In genomic region chr14:80483331-80483730, GRCh38 we compare ENCODE assay signal across 31 cellular contexts.
"Had no signal": no experiment of that assay in that cellular context is flagged by ENCODE, and none has a peak within 500 bp of the region (broad histone marks: within the 10 kb centered on the region; RNA-seq: fewer than 3 reads in every experiment).

No MANE protein-coding gene starts in this region.

- H3K27me3 ChIP-seq: neutrophil, ovary, right lobe of liver, sigmoid colon, stomach, thyroid gland, tibial nerve, upper lobe of left lung, vagina had no signal

- H3K27ac Mint-ChIP-seq: naive thymus-derived CD8-positive, alpha-beta T cell; natural killer cell treated with Interleukin-12 subunit alpha and Interleukin-12 subunit beta and Interleukin-15 and Interleukin-18, amount 100 ng/mL, for 72 hours; nephron progenitor cell; progenitor cell of endocrine pancreas; stimulated activated effector memory CD8-positive, alpha-beta T cell treated with anti-CD3 and anti-CD28 coated beads, Interleukin-12 subunit alpha, Interleukin-12 subunit beta, amount 100 ng/mL, for 72 hours; stimulated activated naive B cell treated with anti-CD40 and anti-IgM and Interleukin-4, amounts not matched to agents 10 μg/mL and 1 μg/mL and 100 μg/mL, for 72 hours; stimulated activated naive CD8-positive, alpha-beta T cell treated with anti-CD3 and anti-CD28 coated beads, Interleukin-15, Interleukin-2, amounts not matched to agents 100 ng/mL and 50 ng/mL, for 24 hours had no signal

- H3K36me3 ChIP-seq: neutrophil, ovary, right lobe of liver, sigmoid colon, stomach, thoracic aorta, thyroid gland, tibial nerve, upper lobe of left lung, vagina had no signal

- H3K27me3 Mint-ChIP-seq: naive thymus-derived CD8-positive, alpha-beta T cell; natural killer cell treated with Interleukin-12 subunit alpha and Interleukin-12 subunit beta and Interleukin-15 and Interleukin-18, amount 100 ng/mL, for 72 hours; stimulated activated naive B cell treated with anti-CD40 and anti-IgM and Interleukin-4, amounts not matched to agents 10 μg/mL and 1 μg/mL and 100 μg/mL, for 72 hours; stimulated activated naive CD8-positive, alpha-beta T cell treated with anti-CD3 and anti-CD28 coated beads, Interleukin-15, Interleukin-2, amounts not matched to agents 100 ng/mL and 50 ng/mL, for 24 hours had no signal

- H3K4me1 Mint-ChIP-seq: naive thymus-derived CD8-positive, alpha-beta T cell; nephron progenitor cell; neural crest cell; stimulated activated effector memory CD8-positive, alpha-beta T cell treated with anti-CD3 and anti-CD28 coated beads, Interleukin-12 subunit alpha, Interleukin-12 subunit beta, amount 100 ng/mL, for 72 hours; stimulated activated naive B cell treated with anti-CD40 and anti-IgM and Interleukin-4, amounts not matched to agents 10 μg/mL and 1 μg/mL and 100 μg/mL, for 72 hours had no signal

- FAIRE-seq: small intestine, urothelium cell line had no signal

- H3K9me3 Mint-ChIP-seq: stimulated activated naive B cell treated with anti-CD40 and anti-IgM and Interleukin-4, amounts not matched to agents 10 μg/mL and 1 μg/mL and 100 μg/mL, for 72 hours had no signal

- H3K9me3 ChIP-seq: neutrophil, ovary, psoas muscle, right lobe of liver, sigmoid colon, stomach, thoracic aorta, thyroid gland, tibial nerve, upper lobe of left lung, vagina had no signal

- H3K4me3 ChIP-seq: ovary, psoas muscle, right lobe of liver, sigmoid colon, stomach, thoracic aorta, thyroid gland, tibial nerve, upper lobe of left lung, vagina had no signal

- H3K4me3 Mint-ChIP-seq: naive thymus-derived CD8-positive, alpha-beta T cell; natural killer cell treated with Interleukin-12 subunit alpha and Interleukin-12 subunit beta and Interleukin-15 and Interleukin-18, amount 100 ng/mL, for 72 hours; nephron progenitor cell; neural crest cell; stimulated activated effector memory CD8-positive, alpha-beta T cell treated with anti-CD3 and anti-CD28 coated beads, Interleukin-12 subunit alpha, Interleukin-12 subunit beta, amount 100 ng/mL, for 72 hours; stimulated activated naive B cell treated with anti-CD40 and anti-IgM and Interleukin-4, amounts not matched to agents 10 μg/mL and 1 μg/mL and 100 μg/mL, for 72 hours; stimulated activated naive CD8-positive, alpha-beta T cell treated with anti-CD3 and anti-CD28 coated beads, Interleukin-15, Interleukin-2, amounts not matched to agents 100 ng/mL and 50 ng/mL, for 24 hours had no signal

- H3K36me3 Mint-ChIP-seq: stimulated activated effector memory CD8-positive, alpha-beta T cell treated with anti-CD3 and anti-CD28 coated beads, Interleukin-12 subunit alpha, Interleukin-12 subunit beta, amount 100 ng/mL, for 72 hours had no signal

- H3K27ac ChIP-seq: neutrophil, ovary, parathyroid adenoma, psoas muscle, right lobe of liver, sigmoid colon, stomach, thoracic aorta, thyroid gland, tibial nerve, upper lobe of left lung, vagina had no signal

- ATAC-seq: naive thymus-derived CD8-positive, alpha-beta T cell; natural killer cell treated with Interleukin-12 subunit alpha and Interleukin-12 subunit beta and Interleukin-15 and Interleukin-18, amount 100 ng/mL, for 72 hours; psoas muscle; right cardiac atrium; right lobe of liver; stimulated activated effector memory CD8-positive, alpha-beta T cell treated with anti-CD3 and anti-CD28 coated beads, Interleukin-12 subunit alpha, Interleukin-12 subunit beta, amount 100 ng/mL, for 72 hours; stimulated activated naive B cell treated with anti-CD40 and anti-IgM and Interleukin-4, amounts not matched to agents 10 μg/mL and 1 μg/mL and 100 μg/mL, for 72 hours had no signal

- H2AFZ ChIP-seq: parathyroid adenoma had no signal

- H3K4me1 ChIP-seq: parathyroid adenoma, psoas muscle, right lobe of liver, sigmoid colon, stomach, thyroid gland, tibial nerve, upper lobe of left lung, vagina had no signal

- DNase-seq: naive thymus-derived CD8-positive, alpha-beta T cell; nephron progenitor cell; nucleus accumbens; ovary; posterior cingulate gyrus; psoas muscle; right cardiac atrium; right lobe of liver; sigmoid colon; small intestine; stimulated activated CD4-positive, alpha-beta T cell treated with anti-CD3 and anti-CD28 coated beads, Interleukin-15, amount 100 ng/mL, for 24 hours; stimulated activated CD4-positive, alpha-beta T cell treated with anti-CD3 and anti-CD28 coated beads, Interleukin-2, amount 100 ng/mL, for 24 hours; stimulated activated CD4-positive, alpha-beta T cell treated with anti-CD3 and anti-CD28 coated beads, Interleukin-2, amount 100 ng/mL, for 48 hours; stimulated activated CD4-positive, alpha-beta T cell treated with anti-CD3 and anti-CD28 coated beads, Interleukin-4, amount 100 ng/mL, for 24 hours; stimulated activated naive B cell treated with anti-CD40 and anti-IgM and Interleukin-4, amounts not matched to agents 10 μg/mL and 1 μg/mL and 100 μg/mL, for 72 hours; stimulated activated naive CD4-positive, alpha-beta T cell treated with Interleukin-2 at 50 U/mL for 16 hours; stomach; thyroid gland; trophoblast cell; upper lobe of left lung had no signal

- H3K79me2 ChIP-seq: parathyroid adenoma had no signal
